17 cellular contexts compared by ENCODE assay signal in genomic region chr7:24476227-24476626, GRCh38.
A peak's percentile ranks its signal among the peaks of the same experiment; 100 is the strongest.
DNase-seq lines count a peak whose midpoint lies in the region; ATAC-seq and TF ChIP-seq lines count a peak whose summit lies in the region.
"Had no signal": no experiment of that assay in that cellular context is flagged by ENCODE, and none has a peak within 500 bp of the region (broad histone marks: within the 10 kb centered on the region; RNA-seq: fewer than 3 reads in every experiment).

No MANE protein-coding gene starts in this region.

- no peaks in the 10 kb centered on the region for H3K9me3 ChIP-seq in right cardiac atrium (ENCODE audit: control insufficient read depth, low read length)
- H3K9me3 ChIP-seq: BE2C had no signal

- DNase-seq in right cardiac atrium (peak in 2 of 3 donors; percentile 63 to 69), Right ventricle myocardium inferior (ENCODE audit: missing footprints) (no peak), fibroblast of gingiva (ENCODE audit: low read depth) (peak; percentile 34), progenitor cell of endocrine pancreas (ENCODE audit: low spot score, unreplicated experiment) (no peak), hepatic stellate cell (ENCODE audit: low spot score) (no peak)
- no peak for DNase-seq in activated CD8-positive, alpha-beta memory T cell treated with anti-CD3 and anti-CD28 coated beads, Interleukin-2, amount 50 U/mL, for 48 hours
- no peak for DNase-seq in effector CD8-positive, alpha-beta T cell (lab: John Stamatoyannopoulos, UW)
- DNase-seq: BE2C; CD4-positive, alpha-beta T cell; MV-4-11; NCI-H1436; NCI-H2029; NCI-H510A had no signal

- H3K4me1 ChIP-seq in right cardiac atrium (ENCODE audit: control insufficient read depth, insufficient read depth, low read length): no peaks in the 10 kb centered on the region
- H3K4me1 ChIP-seq: BE2C had no signal

- H3K4me3 Mint-ChIP-seq in progenitor cell of endocrine pancreas (ENCODE audit: low read depth): no peak overlapping the region
- H3K4me3 Mint-ChIP-seq: CD4-positive, alpha-beta T cell; H9 had no signal

- 63% methylated on average over 6 of the region's 6 CpGs for WGBS in right cardiac atrium

- H3K27ac Mint-ChIP-seq in progenitor cell of endocrine pancreas: peak overlapping the region; percentile 27
- H3K27ac Mint-ChIP-seq: CD4-positive, alpha-beta T cell had no signal

- no peak for TF ChIP-seq CTCF in progenitor cell of endocrine pancreas (IDR thresholded peaks at IDR 0.05; ENCODE audit: unreplicated experiment)

- no peaks in the 10 kb centered on the region for H3K36me3 Mint-ChIP-seq in progenitor cell of endocrine pancreas (ENCODE audit: insufficient read depth)

- ATAC-seq in right cardiac atrium (peak; percentile 7 to 54), Right ventricle myocardium inferior (no peak), HG03045 (IDR thresholded peaks at IDR 0.05; ENCODE audit: unreplicated experiment) (no peak)
- ATAC-seq: Panc1 had no signal

- H3K9me3 Mint-ChIP-seq in progenitor cell of endocrine pancreas (ENCODE audit: low read depth): peaks cover 4% of the 10 kb centered on the region
- H3K9me3 Mint-ChIP-seq: CD4-positive, alpha-beta T cell had no signal

- H3K27ac ChIP-seq in right cardiac atrium (ENCODE audit: low read length): no peak overlapping the region
- H3K27ac ChIP-seq: 22Rv1 had no signal

- no peaks in the 10 kb centered on the region for H3K27me3 Mint-ChIP-seq in progenitor cell of endocrine pancreas

- peaks cover 51% of the 10 kb centered on the region for H3K4me1 Mint-ChIP-seq in progenitor cell of endocrine pancreas (ENCODE audit: low read depth)

- intact Hi-C loops in right cardiac atrium (cut with DNase I) (no loop called here), Right ventricle myocardium inferior (cut with DNase I) (no loop called here)

- H3K27me3 ChIP-seq in right cardiac atrium (ENCODE audit: control insufficient read depth, insufficient read depth): no peaks in the 10 kb centered on the region
- H3K27me3 ChIP-seq: BE2C had no signal

- H3K4me3 ChIP-seq in right cardiac atrium (ENCODE audit: low read length): no peak overlapping the region

Comparison
In these comparisons a context has a peak if more than half of its experiments do, and no peak if none do; other contexts are left out.
1. ATAC-seq: peak in right cardiac atrium (2 of 2); none in Right ventricle myocardium inferior (single experiment) and HG03045 (single experiment).
2. DNase-seq: peak in right cardiac atrium (2 of 3) and fibroblast of gingiva (single experiment); none in Right ventricle myocardium inferior (single experiment), progenitor cell of endocrine pancreas (single experiment), activated CD8-positive, alpha-beta memory T cell treated with anti-CD3 and anti-CD28 coated beads, Interleukin-2, amount 50 U/mL, for 48 hours (single experiment), effector CD8-positive, alpha-beta T cell (single experiment) and hepatic stellate cell (single experiment).